In genomic region chr10:97907830-97908229, GRCh38 we compare ENCODE assay signal across 8 cellular contexts. TPM values are rescaled to one million over a fixed set of nuclear protein-coding genes. Genes with fewer than 3 reads are reported as not detected.
"Had no signal": no experiment of that assay in that cellular context is flagged by ENCODE, and none has a peak within 500 bp of the region (broad histone marks: within the 10 kb centered on the region; RNA-seq: fewer than 3 reads in every experiment).

No MANE protein-coding gene starts in this region.

- H3K9me3 ChIP-seq: HAP-1 had no signal

- H3K4me3 Mint-ChIP-seq: GM23338, HFFc6 had no signal

- DNase-seq: H7, HFFc6, IMR-90 had no signal

- H3K27ac Mint-ChIP-seq: GM23338, HFFc6 had no signal

- H3K27ac ChIP-seq: HL-60 had no signal

- H3K4me2 ChIP-seq: GM23338 had no signal

- ATAC-seq: GM23338, HCT116, K562 had no signal

- H3K4me1 ChIP-seq: HAP-1 had no signal

- H3K4me3 ChIP-seq: GM23338, HAP-1, K562 had no signal

- H3K36me3 ChIP-seq: HAP-1 had no signal

- H3K9me3 Mint-ChIP-seq: GM23338, HFFc6 had no signal

RNA-seq across cellular contexts. Expression of gene GOLGA7B, which starts 58.2 kb away (rescaled TPM):
- total RNA-seq: H7, HFFc6, IMR-90 had no signal
- polyA plus RNA-seq: IMR-90 had no signal
